ENCODE assay signal across 11 cellular contexts in the genomic region with DNA sequence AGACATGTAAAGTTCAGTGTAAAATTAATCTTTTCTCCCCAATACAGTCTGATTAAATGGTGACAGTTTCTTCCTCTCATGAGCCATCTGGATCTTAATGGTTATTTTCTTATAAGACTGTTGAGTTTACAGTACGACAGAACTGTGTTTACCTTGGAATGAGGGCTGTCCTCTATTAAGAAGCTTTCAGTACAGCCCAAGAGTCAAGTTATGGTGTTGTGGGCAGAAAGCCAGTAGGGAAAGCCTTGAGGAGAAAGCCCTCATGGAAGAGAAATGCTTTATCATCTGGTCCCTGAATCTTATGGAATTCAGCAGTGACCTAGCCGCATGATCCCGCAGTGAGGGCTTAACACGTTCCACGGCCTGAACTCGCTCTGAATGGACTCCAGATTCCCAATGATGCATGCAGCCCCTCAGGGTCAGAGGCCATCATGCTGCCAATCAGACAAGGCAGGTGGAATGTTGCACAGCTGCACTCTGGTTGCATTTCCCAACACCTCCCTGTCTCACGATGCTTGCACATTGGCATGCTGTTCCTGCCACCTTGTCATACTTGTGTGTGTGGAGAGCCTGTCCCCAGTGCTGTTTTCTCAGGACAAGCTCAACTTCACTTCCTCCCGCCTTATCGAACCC.
"Had no signal": no experiment of that assay in that cellular context is flagged by ENCODE, and none has a peak within 500 bp of the region (broad histone marks: within the 10 kb centered on the region; RNA-seq: fewer than 3 reads in every experiment).

No MANE protein-coding gene starts in this region.

- H3K9me3 Mint-ChIP-seq: natural killer cell had no signal

- H3K27me3 Mint-ChIP-seq: dendritic cell treated with granulocyte-macrophage colony-stimulating factor and Interleukin-4, amounts not matched to agents 40 ng/mL and 50 ng/mL, for 4 days had no signal

- FAIRE-seq: astrocyte, urothelium cell line had no signal

- DNase-seq: activated CD4-positive, alpha-beta T cell treated with anti-CD3 and anti-CD28 coated beads for 48 hours; activated CD8-positive, alpha-beta T cell treated with anti-CD3 and anti-CD28 coated beads, Interleukin-2, amount 10 ng/mL, durations not matched to agents 7 days and 5 days; activated naive CD4-positive, alpha-beta T cell treated with Interleukin-2 at 50 U/mL for 16 hours; central memory CD4-positive, alpha-beta T cell; left cardiac atrium; natural killer cell; stimulated activated CD4-positive, alpha-beta T cell treated with anti-CD3 and anti-CD28 coated beads, Interleukin-4, amount 100 ng/mL, for 24 hours; T-helper 9 cell had no signal

- H3K4me3 Mint-ChIP-seq: activated CD8-positive, alpha-beta T cell treated with anti-CD3 and anti-CD28 coated beads, Interleukin-2, amount 10 ng/mL, durations not matched to agents 7 days and 5 days; dendritic cell treated with granulocyte-macrophage colony-stimulating factor and Interleukin-4, amounts not matched to agents 40 ng/mL and 50 ng/mL, for 4 days; natural killer cell had no signal

- H3K36me3 Mint-ChIP-seq: natural killer cell had no signal

- H3K27ac Mint-ChIP-seq: activated CD8-positive, alpha-beta T cell treated with anti-CD3 and anti-CD28 coated beads, Interleukin-2, amount 10 ng/mL, durations not matched to agents 7 days and 5 days; dendritic cell treated with granulocyte-macrophage colony-stimulating factor and Interleukin-4, amounts not matched to agents 40 ng/mL and 50 ng/mL, for 4 days; natural killer cell had no signal
